8 cellular contexts compared by ENCODE assay signal in the genomic region with DNA sequence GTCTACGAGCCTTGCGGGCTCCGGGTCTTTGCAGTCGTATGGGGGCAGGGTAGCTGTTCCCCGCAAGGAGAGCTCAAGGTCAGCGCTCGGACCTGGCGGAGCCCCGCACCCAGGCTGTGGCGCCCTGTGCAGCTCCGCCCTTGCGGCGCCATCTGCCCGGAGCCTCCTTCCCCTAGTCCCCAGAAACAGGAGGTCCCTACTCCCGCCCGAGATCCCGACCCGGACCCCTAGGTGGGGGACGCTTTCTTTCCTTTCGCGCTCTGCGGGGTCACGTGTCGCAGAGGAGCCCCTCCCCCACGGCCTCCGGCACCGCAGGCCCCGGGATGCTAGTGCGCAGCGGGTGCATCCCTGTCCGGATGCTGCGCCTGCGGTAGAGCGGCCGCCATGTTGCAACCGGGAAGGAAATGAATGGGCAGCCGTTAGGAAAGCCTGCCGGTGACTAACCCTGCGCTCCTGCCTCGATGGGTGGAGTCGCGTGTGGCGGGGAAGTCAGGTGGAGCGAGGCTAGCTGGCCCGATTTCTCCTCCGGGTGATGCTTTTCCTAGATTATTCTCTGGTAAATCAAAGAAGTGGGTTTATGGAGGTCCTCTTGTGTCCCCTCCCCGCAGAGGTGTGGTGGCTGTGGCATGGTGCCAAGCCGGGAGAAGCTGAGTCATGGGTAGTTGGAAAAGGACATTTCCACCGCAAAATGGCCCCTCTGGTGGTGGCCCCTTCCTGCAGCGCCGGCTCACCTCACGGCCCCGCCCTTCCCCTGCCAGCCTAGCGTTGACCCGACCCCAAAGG. TPM values are rescaled to one million over a fixed set of nuclear protein-coding genes. Genes with fewer than 3 reads are reported as not detected.
DNase-seq lines count a peak whose midpoint lies in the region; ATAC-seq and TF ChIP-seq lines count a peak whose summit lies in the region.

No MANE protein-coding gene starts in this region.

- H3K36me3 ChIP-seq in ovary (no peaks in the 10 kb centered on the region), tibial nerve (peaks cover 0 to 54% (median 18%) of the 10 kb centered on the region in 3 donors)

- no peaks in the 10 kb centered on the region for H3K27me3 Mint-ChIP-seq in IgD-negative memory B cell
- no peaks in the 10 kb centered on the region for H3K27me3 Mint-ChIP-seq in activated naive CD8-positive, alpha-beta T cell

- H3K36me3 Mint-ChIP-seq in IgD-negative memory B cell: no peaks in the 10 kb centered on the region
- H3K36me3 Mint-ChIP-seq in activated naive CD8-positive, alpha-beta T cell: peaks cover 8% of the 10 kb centered on the region

- 0 to 1% (median 0%) methylated on average over 51 to 55 of the region's 55 CpGs for WGBS in ovary, 3 donors
- WGBS in tibial nerve, 2 donors: 0 to 1% methylated on average over 10 to 48 of the region's 55 CpGs

- peak; percentile 6 for ATAC-seq in GM18873 (IDR thresholded peaks at IDR 0.05; ENCODE audit: low FRiP score, unreplicated experiment)
- ATAC-seq in Right ventricle myocardium inferior: peak; percentile 14

- H3K4me3 ChIP-seq in AG04450 (ENCODE audit: low read depth, low read length): peak overlapping the region; percentile 97
- H3K4me3 ChIP-seq in ovary: peak overlapping the region; percentile 62
- H3K4me3 ChIP-seq in tibial nerve: peak overlapping the region; percentile 82 to 100 (median 90)

- peaks cover 24 to 43% (median 37%) of the 10 kb centered on the region in 3 donors for H3K4me1 Mint-ChIP-seq in IgD-negative memory B cell
- H3K4me1 Mint-ChIP-seq in activated naive CD8-positive, alpha-beta T cell (ENCODE audit: low read depth): peaks cover 38% of the 10 kb centered on the region

- DNase-seq in AG04450 (ENCODE audit: low read depth, low spot score): no peak
- peak; percentile 79 for DNase-seq in SK-N-DZ (ENCODE audit: low spot score)
- peak; percentile 89 for DNase-seq in Right ventricle myocardium inferior (ENCODE audit: missing footprints)
- peak; percentile 64 to 83 (median 76) for DNase-seq in ovary
- DNase-seq in tibial nerve (ENCODE audit: low spot score in 2 of 2): peak; percentile 50 to 51

- intact Hi-C loops in Right ventricle myocardium inferior (cut with DNase I): loop anchor here (1.0 to 5.0 kb wide), 3 partner anchors 83 to 208 kb away; a partner anchor contains a TSS
- intact Hi-C loops in ovary (cut with DNase I): loop anchor here (5.0 to 10.0 kb wide), 4 partner anchors 113 to 210 kb away; no protein-coding TSS in a partner anchor

- H3K9me3 ChIP-seq in AG04450 (ENCODE audit: control insufficient read depth, insufficient read depth, low read length) (peaks cover 7% of the 10 kb centered on the region; the same call in 1 of the 2 replicates), ovary (no peaks in the 10 kb centered on the region), tibial nerve (no peaks in the 10 kb centered on the region)

- POLR2A ChIA-PET in AG04450 (lab: Yijun Ruan, JAX): interaction anchor here (0.6 to 7.7 kb wide), 16 partner anchors 17 to 294 kb away, joined by 3 to 218 read pairs (median 8); a partner anchor contains a TSS

- TF ChIP-seq POLR2A in ovary (IDR thresholded peaks at IDR 0.05) (peak; percentile 19), tibial nerve (IDR thresholded peaks at IDR 0.05) (peak in 1 of 2 donors; percentile 23)

- peak overlapping the region; percentile 94 to 98 (median 97) for H3K27ac Mint-ChIP-seq in IgD-negative memory B cell
- H3K27ac Mint-ChIP-seq in activated naive CD8-positive, alpha-beta T cell: peak overlapping the region; percentile 94

- no peak for TF ChIP-seq EP300 in ovary (IDR thresholded peaks at IDR 0.05)
- peak in 1 of 2 donors; percentile 76 for TF ChIP-seq EP300 in tibial nerve (IDR thresholded peaks at IDR 0.05)

- H3K27me3 ChIP-seq in AG04450 (ENCODE audit: control insufficient read depth, insufficient read depth, low read length) (no peaks in the 10 kb centered on the region), ovary (no peaks in the 10 kb centered on the region), tibial nerve (no peaks in the 10 kb centered on the region)

- no peaks in the 10 kb centered on the region for H3K9me3 Mint-ChIP-seq in IgD-negative memory B cell
- no peaks in the 10 kb centered on the region for H3K9me3 Mint-ChIP-seq in activated naive CD8-positive, alpha-beta T cell (ENCODE audit: low read depth)

- CTCF ChIA-PET in AG04450 (lab: Charles Lee): interaction anchor here (0.7 to 0.9 kb wide), 4 partner anchors 13 to 200 kb away, joined by 3 to 7 read pairs (median 3); no protein-coding TSS in a partner anchor

- TF ChIP-seq CTCF in AG04450 (IDR thresholded peaks at IDR 0.05; ENCODE audit: low read depth, low read length) (no peak), ovary (IDR thresholded peaks at IDR 0.05) (peak in 1 of 3 donors; percentile 17), tibial nerve (IDR thresholded peaks at IDR 0.05) (peak in 2 of 5 experiments; percentile 8 to 19)

- H3K4me1 ChIP-seq in ovary (ENCODE audit: insufficient read depth) (peaks cover 14% of the 10 kb centered on the region), tibial nerve (peaks cover 0 to 65% (median 42%) of the 10 kb centered on the region in 4 donors)

- peak overlapping the region; percentile 91 to 99 (median 96) for H3K4me3 Mint-ChIP-seq in IgD-negative memory B cell
- peak overlapping the region; percentile 96 for H3K4me3 Mint-ChIP-seq in activated naive CD8-positive, alpha-beta T cell

- H3K27ac ChIP-seq in AG04450 (ENCODE audit: low read depth, low read length) (peak overlapping the region; percentile 82), ovary (peak overlapping the region; percentile 93 to 96), tibial nerve (peak overlapping the region; percentile 76 to 99 (median 96))

RNA-seq across cellular contexts. Expression of a gene that starts 0.8 kb away (rescaled TPM):
- polyA plus RNA-seq in AG04450 (2011; rRNA removed): 9,160 and 11,356 TPM in 2 replicates
- 15,456 and 19,888 TPM in 2 replicates for polyA minus RNA-seq in AG04450 (2011; rRNA and poly(A)+ RNA removed)
- 1,479 TPM for polyA plus RNA-seq in IgD-negative memory B cell
- polyA plus RNA-seq in SK-N-DZ (2014; cell fraction: cytosol; rRNA removed): 4,691 and 5,509 TPM in 2 replicates
- 2,355 and 2,713 TPM in 2 replicates for polyA plus RNA-seq in SK-N-DZ (2014; cell fraction: nucleus; rRNA removed)
- 4,337 TPM for total RNA-seq in Right ventricle myocardium inferior
- 1,000 to 10,000 TPM in 5 of 7 donors, 100 to 1,000 TPM in 2; 661 to 1,442 (median 1,249) TPM for total RNA-seq in ovary
- 1,000 to 10,000 TPM; 1,086 to 1,247 TPM for polyA plus RNA-seq in ovary
- 1,000 to 10,000 TPM; 1,360 to 2,316 (median 1,728) TPM for total RNA-seq in tibial nerve

RNA-seq across cellular contexts. Expression of a gene that starts 20.7 kb away (rescaled TPM):
- 23.8 and 24.2 TPM in 2 replicates for polyA plus RNA-seq in AG04450 (2011; rRNA removed)
- 17.8 and 18.2 TPM in 2 replicates for polyA minus RNA-seq in AG04450 (2011; rRNA and poly(A)+ RNA removed)
- polyA plus RNA-seq in IgD-negative memory B cell: 12.3 TPM
- 21.3 and 26.0 TPM in 2 replicates for polyA plus RNA-seq in SK-N-DZ (2014; cell fraction: cytosol; rRNA removed)
- 84.3 and 84.6 TPM in 2 replicates for polyA plus RNA-seq in SK-N-DZ (2014; cell fraction: nucleus; rRNA removed)
- total RNA-seq in Right ventricle myocardium inferior: 15.9 TPM
- 10 to 100 TPM; 10.9 to 31.4 (median 22.9) TPM for total RNA-seq in ovary
- polyA plus RNA-seq in ovary: 10 to 100 TPM in 1 of 2 donors, 1 to 10 TPM in 1; 9.7 to 25.9 TPM
- 10 to 100 TPM; 44.6 to 58.6 (median 55.3) TPM for total RNA-seq in tibial nerve

RNA-seq across cellular contexts. Expression of a gene that starts 33.0 kb away (rescaled TPM):
- polyA plus RNA-seq in AG04450 (2011; rRNA removed) (35.7 and 41.3 TPM in 2 replicates), IgD-negative memory B cell (24.9 TPM), ovary (10 to 100 TPM; 11.6 to 31.2 TPM)
- polyA minus RNA-seq in AG04450 (2011; rRNA and poly(A)+ RNA removed): 31.7 and 43.9 TPM in 2 replicates
- polyA plus RNA-seq in SK-N-DZ (2014; cell fraction: cytosol; rRNA removed): 98.4 and 102 TPM in 2 replicates
- 461 and 536 TPM in 2 replicates for polyA plus RNA-seq in SK-N-DZ (2014; cell fraction: nucleus; rRNA removed)
- total RNA-seq in Right ventricle myocardium inferior (16.2 TPM), ovary (10 to 100 TPM; 11.6 to 46.9 (median 24.5) TPM), tibial nerve (10 to 100 TPM; 16.1 to 30.9 (median 24.3) TPM)

RNA-seq across cellular contexts. Expression of a gene that starts 41.2 kb away (rescaled TPM):
- polyA plus RNA-seq in AG04450 (2011; rRNA removed) (36.1 and 38.4 TPM in 2 replicates), IgD-negative memory B cell (21.1 TPM), ovary (10 to 100 TPM in 1 of 2 donors, 1 to 10 TPM in 1; 8.8 to 19.4 TPM)
- 55.6 and 63.1 TPM in 2 replicates for polyA minus RNA-seq in AG04450 (2011; rRNA and poly(A)+ RNA removed)
- polyA plus RNA-seq in SK-N-DZ (2014; cell fraction: cytosol; rRNA removed): 91.5 and 151 TPM in 2 replicates
- 64.8 and 103 TPM in 2 replicates for polyA plus RNA-seq in SK-N-DZ (2014; cell fraction: nucleus; rRNA removed)
- total RNA-seq in Right ventricle myocardium inferior (11.6 TPM), ovary (10 to 100 TPM; 11.5 to 19.5 (median 16.4) TPM), tibial nerve (10 to 100 TPM; 17.0 to 29.3 (median 23.0) TPM)

RNA-seq across cellular contexts. Expression of a gene that starts 42.0 kb away (rescaled TPM):
- polyA plus RNA-seq in AG04450 (2011; rRNA removed) (120 and 165 TPM in 2 replicates), IgD-negative memory B cell (165 TPM), ovary (100 to 1,000 TPM in 1 of 2 donors, 10 to 100 TPM in 1; 74.1 to 142 TPM)
- polyA minus RNA-seq in AG04450 (2011; rRNA and poly(A)+ RNA removed): 30.0 and 35.1 TPM in 2 replicates
- 305 and 306 TPM in 2 replicates for polyA plus RNA-seq in SK-N-DZ (2014; cell fraction: cytosol; rRNA removed)
- 213 and 223 TPM in 2 replicates for polyA plus RNA-seq in SK-N-DZ (2014; cell fraction: nucleus; rRNA removed)
- total RNA-seq in Right ventricle myocardium inferior (278 TPM), ovary (100 to 1,000 TPM in 4 of 7 donors, 10 to 100 TPM in 3; 27.5 to 119 (median 108) TPM), tibial nerve (100 to 1,000 TPM in 2 of 4 donors, 10 to 100 TPM in 2; 47.4 to 127 (median 89.0) TPM)
